1 cellular context compared by ENCODE assay signal in the genomic region with DNA sequence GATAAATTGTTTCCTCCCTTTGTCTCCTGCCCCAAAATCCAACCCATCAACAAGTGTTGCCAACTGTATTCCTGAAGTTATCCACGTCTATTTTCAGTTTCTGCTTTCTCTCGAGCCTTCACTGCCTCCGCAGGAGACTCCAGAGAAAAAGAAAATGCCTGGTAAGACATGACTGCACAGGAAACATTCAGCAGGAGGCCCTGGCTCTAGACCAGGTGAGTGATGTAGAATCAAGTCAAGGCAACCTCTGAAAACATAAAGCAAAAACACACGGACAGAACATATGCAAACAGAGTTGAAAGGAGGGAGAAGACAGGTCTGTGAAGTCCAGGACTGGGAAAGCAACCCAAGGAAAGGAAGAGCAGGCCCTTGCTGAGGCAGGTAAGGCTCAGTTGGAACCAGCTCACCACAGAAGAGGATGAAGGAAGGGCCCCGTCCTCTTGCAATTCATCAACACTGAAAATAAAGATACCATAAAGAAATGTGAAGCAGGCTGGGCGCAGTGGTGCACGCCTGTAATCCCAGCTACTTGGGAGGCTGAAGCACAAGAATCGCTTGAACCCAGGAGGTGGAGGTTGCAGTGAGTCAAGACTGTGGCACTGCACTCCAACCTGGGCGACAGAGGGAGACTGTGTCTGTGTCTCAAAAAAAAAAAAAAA.
TF ChIP-seq lines count a peak whose summit lies in the region.

No MANE protein-coding gene starts in this region.

TF ChIP-seq in IMR-90, 13 proteins besides CTCF, POLR2A, EP300 and RAD21:
- TF ChIP-seq CHD1 (IDR thresholded peaks at IDR 0.05; ENCODE audit: low read depth, low read length) (no peak), MAFK (IDR thresholded peaks at IDR 0.05; ENCODE audit: low read depth, low read length) (no peak), MXI1 (IDR thresholded peaks at IDR 0.05; ENCODE audit: borderline replicate concordance, low read depth, low read length) (no peak), RCOR1 (IDR thresholded peaks at IDR 0.05; ENCODE audit: insufficient replicate concordance, low read length) (no peak), BHLHE40 (IDR thresholded peaks at IDR 0.05; ENCODE audit: low read depth, low read length) (no peak), CEBPB (IDR thresholded peaks at IDR 0.05; ENCODE audit: low read depth, low read length) (no peak)
TF ChIP-seq in IMR-90: peak in this region for 0.
